Comparison of ENCODE assay signal across 11 cellular contexts in the genomic region with DNA sequence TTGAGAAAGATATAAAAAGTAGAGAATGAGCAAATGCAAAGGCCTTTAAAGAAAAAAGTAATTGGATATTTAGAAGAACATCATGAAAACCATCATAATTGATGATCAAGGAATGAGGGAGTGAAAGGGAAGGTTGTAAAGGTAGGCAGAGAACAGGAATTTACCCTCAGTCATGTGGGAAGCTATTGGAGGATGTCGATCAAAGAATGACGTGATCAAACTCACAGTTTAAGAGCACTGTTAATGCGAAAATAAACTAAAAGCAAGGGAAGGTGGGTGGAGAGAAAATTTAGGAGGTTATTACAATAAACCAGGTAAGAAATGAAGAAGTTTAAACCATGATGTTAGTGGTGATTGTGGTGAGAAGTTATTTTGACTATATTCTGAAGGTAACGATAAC.
"Had no signal": no experiment of that assay in that cellular context is flagged by ENCODE, and none has a peak within 500 bp of the region (broad histone marks: within the 10 kb centered on the region; RNA-seq: fewer than 3 reads in every experiment).

No MANE protein-coding gene starts in this region.

- FAIRE-seq: H1, H54 had no signal

- H2AFZ ChIP-seq: GM23248, GM23338 had no signal

- H3K4me2 ChIP-seq: GM23338 had no signal

- H3K36me3 ChIP-seq: HAP-1 had no signal

- H3K9ac ChIP-seq: GM23248 had no signal

- H3K4me3 ChIP-seq: GM23248, GM23338, HAP-1 had no signal

- H3K4me1 ChIP-seq: HAP-1 had no signal

- H3K27ac ChIP-seq: GM23248 had no signal

- ATAC-seq: GM23338, HCT116 had no signal

- DNase-seq: GM23248, GOT3, H7, H9, HCEC 1CT, HFFc6 had no signal

- H3K9me3 ChIP-seq: HAP-1 had no signal
